Comparison of ENCODE assay signal across 12 cellular contexts in the genomic region with DNA sequence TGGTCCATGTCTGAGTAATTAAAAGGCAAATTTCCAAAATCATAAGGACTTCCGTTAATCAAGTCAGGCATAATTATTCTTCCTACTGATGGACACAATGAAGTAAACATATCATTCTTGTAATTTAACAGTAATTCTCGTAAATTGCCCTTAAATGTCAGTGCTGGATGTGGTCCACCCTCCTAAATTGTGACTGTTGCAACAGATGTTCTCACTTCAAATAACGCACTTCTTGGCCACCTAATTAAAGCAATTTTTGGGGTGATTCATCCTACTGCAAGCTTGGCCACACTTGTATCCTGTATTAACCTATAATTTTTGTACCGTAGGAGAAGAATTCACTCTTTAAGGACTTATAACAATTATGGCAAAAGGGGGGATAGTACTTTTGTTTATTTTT. TPM values are rescaled to one million over a fixed set of nuclear protein-coding genes. Genes with fewer than 3 reads are reported as not detected.
DNase-seq lines count a peak whose midpoint lies in the region; ATAC-seq and TF ChIP-seq lines count a peak whose summit lies in the region.
"Had no signal": no experiment of that assay in that cellular context is flagged by ENCODE, and none has a peak within 500 bp of the region (broad histone marks: within the 10 kb centered on the region; RNA-seq: fewer than 3 reads in every experiment).

No MANE protein-coding gene starts in this region.

- no peak overlapping the region for H3K27ac Mint-ChIP-seq in CD4-positive, alpha-beta memory T cell

- H3K9ac ChIP-seq in ES-I3 (ENCODE audit: low read depth, low read length) (peak overlapping the region; percentile 93; the same call in 1 of the 2 replicates), skeletal muscle satellite cell (ENCODE audit: low read depth, low read length) (peak overlapping the region; percentile 98)

- peaks cover 5 to 11% (median 9%) of the 10 kb centered on the region in 4 donors for H3K4me1 Mint-ChIP-seq in CD4-positive, alpha-beta memory T cell

- no peak for TF ChIP-seq CTCF in foreskin fibroblast (IDR thresholded peaks at IDR 0.05; ENCODE audit: low read depth, low read length)

- H3K4me1 ChIP-seq in ES-I3 (ENCODE audit: insufficient read depth, low read length) (peaks cover 8% of the 10 kb centered on the region), skeletal muscle satellite cell (ENCODE audit: control insufficient read depth, insufficient read depth, low read length) (peaks cover 54% of the 10 kb centered on the region)
- peaks cover 11% of the 10 kb centered on the region for H3K4me1 ChIP-seq in CD4-positive, alpha-beta memory T cell (ENCODE audit: insufficient read depth, low read length)

- H3K27me3 Mint-ChIP-seq in CD4-positive, alpha-beta memory T cell = peaks cover 28 to 32% of the 10 kb centered on the region in 2 donors

- H3K27me3 ChIP-seq in skeletal muscle satellite cell (ENCODE audit: control insufficient read depth, insufficient read depth, low read length) = no peaks in the 10 kb centered on the region
- H3K27me3 ChIP-seq in CD4-positive, alpha-beta memory T cell (ENCODE audit: insufficient read depth, low read length) = peaks cover 3% of the 10 kb centered on the region

- no peak for ATAC-seq in GM21423 (IDR thresholded peaks at IDR 0.05; ENCODE audit: unreplicated experiment)

- intact Hi-C loops in CD4-positive, alpha-beta memory T cell (cut with micrococcal nuclease) = no loop called here

- POLR2A ChIA-PET in CD4-positive, alpha-beta memory T cell (lab: Charles Lee; ENCODE audit: partially characterized antibody) = no interaction called here

- peak overlapping the region; percentile 81 to 95 for H3K4me3 ChIP-seq in foreskin fibroblast (ENCODE audit: low read depth in 1 of 2, low read length in 2 of 2)
- H3K4me3 ChIP-seq in skeletal muscle satellite cell (ENCODE audit: low read length) = peak overlapping the region; percentile 76
- no peak overlapping the region for H3K4me3 ChIP-seq in CD4-positive, alpha-beta memory T cell (ENCODE audit: low read length in 2 of 2)

- no peak overlapping the region for H3K4me3 Mint-ChIP-seq in CD4-positive, alpha-beta memory T cell

- no peaks in the 10 kb centered on the region for H3K36me3 Mint-ChIP-seq in CD4-positive, alpha-beta memory T cell

- no peak overlapping the region for H3K27ac ChIP-seq in CD4-positive, alpha-beta memory T cell (ENCODE audit: low read depth, low read length)

- CTCF ChIA-PET in CD4-positive, alpha-beta memory T cell (lab: Charles Lee; ENCODE audit: partially characterized antibody) = no interaction called here

- DNase-seq in RPMI7951 (ENCODE audit: low read depth) = peak; percentile 62
- peak in 1 of 2 donors; percentile 50 for DNase-seq in foreskin fibroblast
- no peak for DNase-seq in CD4-positive, alpha-beta memory T cell
- DNase-seq in hippocampal formation (lab: John Stamatoyannopoulos, UW) = no peak
- no peak for DNase-seq in OCI-M2 (lab: John Stamatoyannopoulos, UW; ENCODE audit: unreplicated experiment)
- DNase-seq: activated CD8-positive, alpha-beta memory T cell treated with anti-CD3 and anti-CD28 coated beads, Interleukin-2, amount 50 U/mL, for 48 hours; Calu3; cortex of kidney; NCI-H1694 had no signal

- H3K9me3 ChIP-seq in ES-I3 (ENCODE audit: control insufficient read depth, insufficient read depth, low read length) (no peaks in the 10 kb centered on the region), skeletal muscle satellite cell (replicated peaks; ENCODE audit: low read length) (no peaks in the 10 kb centered on the region)
- no peaks in the 10 kb centered on the region for H3K9me3 ChIP-seq in CD4-positive, alpha-beta memory T cell (ENCODE audit: control insufficient read depth in 1 of 2, low read length in 2 of 2)

- H3K4me2 ChIP-seq in skeletal muscle satellite cell (ENCODE audit: low read length) = peak overlapping the region; percentile 82

- peaks cover 0 to 1% (median 0%) of the 10 kb centered on the region in 8 donors for H3K9me3 Mint-ChIP-seq in CD4-positive, alpha-beta memory T cell

- H3K36me3 ChIP-seq in ES-I3 (ENCODE audit: insufficient read depth, low read length) = 0 out of 2 replicates have a peak, but pooled peaks cover 3% of the 10 kb centered on the region
- H3K36me3 ChIP-seq in skeletal muscle satellite cell (ENCODE audit: insufficient read depth, low read length) = peaks cover 58% of the 10 kb centered on the region
- no peaks in the 10 kb centered on the region for H3K36me3 ChIP-seq in CD4-positive, alpha-beta memory T cell (ENCODE audit: insufficient read depth, low read length)

RNA-seq across cellular contexts. Expression of a gene that starts 1.9 kb away (rescaled TPM):
- 1,601 and 1,652 TPM in 2 replicates for total RNA-seq in RPMI7951 (2014; rRNA removed; shearing (Covaris generic))
- total RNA-seq in skeletal muscle satellite cell (2012; rRNA removed) = 1,338 and 2,345 TPM in 2 replicates
- total RNA-seq in CD4-positive, alpha-beta memory T cell = not detected
- not detected for polyA plus RNA-seq in CD4-positive, alpha-beta memory T cell
- total RNA-seq: Calu3 had no signal

Comparison
In these comparisons a context has a peak if more than half of its experiments do, and no peak if none do; other contexts are left out.
1. H3K4me3 ChIP-seq: peak in foreskin fibroblast (2 of 2) and skeletal muscle satellite cell (single experiment); none in CD4-positive, alpha-beta memory T cell (0 of 2).
2. RNA of a gene that starts 1.9 kb away (total RNA-seq): 1,601 to 1,652 TPM in RPMI7951; not detected in CD4-positive, alpha-beta memory T cell; every median in the first group is over 1,000 times any median in the second.